In genomic region chr16:73464834-73465233, GRCh38 we compare ENCODE assay signal across 26 cellular contexts.
DNase-seq lines count a peak whose midpoint lies in the region; ATAC-seq, FAIRE-seq and TF ChIP-seq lines count a peak whose summit lies in the region.
"Had no signal": no experiment of that assay in that cellular context is flagged by ENCODE, and none has a peak within 500 bp of the region (broad histone marks: within the 10 kb centered on the region; RNA-seq: fewer than 3 reads in every experiment).

No MANE protein-coding gene starts in this region.

- H4K8ac ChIP-seq in IMR-90 (ENCODE audit: low read depth in 2 of 2, low read length in 2 of 2) (no peak overlapping the region), H1 (ENCODE audit: extremely low read depth, insufficient read depth, low read length) (no peak overlapping the region)

- no peak for DNase-seq in IMR-90
- DNase-seq in H1 (ENCODE audit: low read depth in 1 of 2, low spot score in 2 of 2) = no peak
- peak; percentile 66 for DNase-seq in kidney
- DNase-seq in osteocyte (ENCODE audit: extremely low spot score, unreplicated experiment) = peak; percentile 48
- DNase-seq in activated effector memory CD4-positive, alpha-beta T cell treated with anti-CD3 and anti-CD28 coated beads, Interleukin-2, amount 50 U/mL, for 16 hours = no peak
- DNase-seq in CD4-positive, alpha-beta memory T cell = no peak
- DNase-seq in GM10266 (ENCODE audit: extremely low spot score) = no peak
- DNase-seq: 8988T; ACHN; BE2C; C1 segment of cervical spinal cord; Caco-2; Calu3; CD4-positive, CD25-positive, alpha-beta regulatory T cell; CD8-positive, alpha-beta T cell; DMS79 treated with DMSO at 0.1 percent for 48 hours; GF-D8 had no signal

- H3K9me3 ChIP-seq in IMR-90 (ENCODE audit: control insufficient read depth, insufficient read depth, low read length) = peaks cover 4% of the 10 kb centered on the region; the same call in 1 of the 2 replicates
- H3K9me3 ChIP-seq in H1 (ENCODE audit: insufficient read depth in 2 of 2, low read depth in 1 of 2, low read length in 1 of 2) = no peaks in the 10 kb centered on the region
- H3K9me3 ChIP-seq in kidney (ENCODE audit: control insufficient read depth in 1 of 2, low read length in 2 of 2) = no peaks in the 10 kb centered on the region
- no peaks in the 10 kb centered on the region for H3K9me3 ChIP-seq in CD4-positive, alpha-beta memory T cell (ENCODE audit: control insufficient read depth in 1 of 2, low read length in 2 of 2)
- H3K9me3 ChIP-seq: BE2C, BLaER1, Caco-2 had no signal

- no peak overlapping the region for H3K27ac ChIP-seq in IMR-90 (ENCODE audit: insufficient read depth, low read length)
- H3K27ac ChIP-seq in H1 (ENCODE audit: low read depth, low read length) = no peak overlapping the region
- no peak overlapping the region for H3K27ac ChIP-seq in kidney (ENCODE audit: low read depth in 2 of 2, low read length in 2 of 2)
- H3K27ac ChIP-seq in CD4-positive, alpha-beta memory T cell (ENCODE audit: low read depth, low read length) = no peak overlapping the region
- H3K27ac ChIP-seq: BLaER1 had no signal

- TF ChIP-seq CTCF in IMR-90 (conservative IDR thresholded peaks at IDR 0.05; ENCODE audit: low read depth, low read length) = no peak
- no peak for TF ChIP-seq CTCF in H1 (IDR thresholded peaks at IDR 0.05; ENCODE audit: control extremely low read depth in 1 of 3, insufficient read depth in 1 of 3, low read depth in 1 of 3, low read length in 3 of 3)
- TF ChIP-seq CTCF in kidney (IDR thresholded peaks at IDR 0.05; ENCODE audit: borderline replicate concordance, extremely low read depth, insufficient read depth) = no peak
- no peak for TF ChIP-seq CTCF in osteocyte (IDR thresholded peaks at IDR 0.05)
- no peak for TF ChIP-seq CTCF in GM10266 (IDR thresholded peaks at IDR 0.05; ENCODE audit: control insufficient read depth, insufficient read depth, low read depth, missing control alignments)

- H3K27me3 ChIP-seq in IMR-90 (ENCODE audit: control insufficient read depth, insufficient read depth, low read length) = no peaks in the 10 kb centered on the region; the same call in 1 of the 2 replicates
- H3K27me3 ChIP-seq in H1 (replicated peaks in 1 of 4; ENCODE audit: control insufficient read depth in 3 of 4, extremely low read depth in 1 of 4, insufficient read depth in 3 of 4, low read length in 3 of 4) = no peaks in the 10 kb centered on the region
- H3K27me3 ChIP-seq in CD4-positive, alpha-beta memory T cell (ENCODE audit: insufficient read depth, low read length) = no peaks in the 10 kb centered on the region
- H3K27me3 ChIP-seq: BE2C, BLaER1 had no signal

- H2AK9ac ChIP-seq in IMR-90 (replicated peaks; ENCODE audit: low read depth, low read length, poor library complexity) = no peak overlapping the region

- intact Hi-C loops in IMR-90 (cut with micrococcal nuclease) (no loop called here), kidney (cut with DNase I) (no loop called here)
- intact Hi-C loops in CD4-positive, alpha-beta memory T cell (cut with micrococcal nuclease) = no loop called here

- H3K9ac ChIP-seq in IMR-90 (ENCODE audit: low read depth, low read length) (no peak overlapping the region), H1 (replicated peaks in 1 of 4; ENCODE audit: extremely low read depth in 1 of 4, low read depth in 3 of 4, low read length in 3 of 4) (no peak overlapping the region), kidney (ENCODE audit: low read length in 2 of 2) (no peak overlapping the region)
- H3K9ac ChIP-seq: BLaER1 had no signal

- no peaks in the 10 kb centered on the region for H3K79me2 ChIP-seq in H1 (ENCODE audit: control insufficient read depth in 1 of 2, insufficient read depth in 2 of 2, low read length in 2 of 2)

- no peak for TF ChIP-seq POLR2A in IMR-90 (IDR thresholded peaks at IDR 0.05; ENCODE audit: low read depth, low read length)
- TF ChIP-seq POLR2A in H1 (IDR thresholded peaks at IDR 0.05; ENCODE audit: control extremely low read depth in 1 of 2, low read depth in 2 of 2, low read length in 2 of 2) = no peak

- H2AFZ ChIP-seq in IMR-90 (replicated peaks; ENCODE audit: low read length, poor library complexity) (peak overlapping the region; percentile 41), H1 (ENCODE audit: low read length) (no peak overlapping the region)

- H3K23ac ChIP-seq in IMR-90 (ENCODE audit: low read depth, low read length) = no peak overlapping the region
- H3K23ac ChIP-seq in H1 (ENCODE audit: insufficient read length) = no peak overlapping the region

- H3K4me3 Mint-ChIP-seq in osteocyte (ENCODE audit: unreplicated experiment) = no peak overlapping the region
- H3K4me3 Mint-ChIP-seq in activated T-helper 17 cell treated with anti-CD3 and anti-CD28 coated beads, Interleukin-2, amount 50 U/mL, for 72 hours = no peak overlapping the region
- no peak overlapping the region for H3K4me3 Mint-ChIP-seq in CD4-positive, alpha-beta memory T cell
- H3K4me3 Mint-ChIP-seq: CD14-positive monocyte; CD4-positive, CD25-positive, alpha-beta regulatory T cell; CD8-positive, alpha-beta T cell had no signal

- no peak for ATAC-seq in IMR-90 (ENCODE audit: low read depth)
- no peak for ATAC-seq in activated T-helper 17 cell treated with anti-CD3 and anti-CD28 coated beads, Interleukin-2, amount 50 U/mL, for 72 hours (replicated peaks)
- ATAC-seq: CD8-positive, alpha-beta T cell; GM12878 had no signal

- H3K4me1 Mint-ChIP-seq in osteocyte (ENCODE audit: unreplicated experiment) = no peaks in the 10 kb centered on the region
- H3K4me1 Mint-ChIP-seq in activated T-helper 17 cell treated with anti-CD3 and anti-CD28 coated beads, Interleukin-2, amount 50 U/mL, for 72 hours = no peaks in the 10 kb centered on the region
- H3K4me1 Mint-ChIP-seq in CD4-positive, alpha-beta memory T cell = no peaks in the 10 kb centered on the region
- H3K4me1 Mint-ChIP-seq: CD14-positive monocyte; CD4-positive, CD25-positive, alpha-beta regulatory T cell had no signal

- H3K27ac Mint-ChIP-seq in osteocyte (ENCODE audit: unreplicated experiment) = no peak overlapping the region
- no peak overlapping the region for H3K27ac Mint-ChIP-seq in activated T-helper 17 cell treated with anti-CD3 and anti-CD28 coated beads, Interleukin-2, amount 50 U/mL, for 72 hours
- no peak overlapping the region for H3K27ac Mint-ChIP-seq in CD4-positive, alpha-beta memory T cell
- H3K27ac Mint-ChIP-seq: CD14-positive monocyte; CD8-positive, alpha-beta T cell had no signal

- FAIRE-seq in H1 (lab: Jason Lieb, UNC) (no peak), kidney (lab: Jason Lieb, UNC) (no peak)
- FAIRE-seq: A204.1, D721Med, G401.6, GM12878, GM12892, GM19239 had no signal

- dilution Hi-C loops in IMR-90 (cut with HindIII; ENCODE audit: low sequenced_read_pairs, unreplicated experiment) = no loop called here

- no peak for TF ChIP-seq EP300 in H1 (IDR thresholded peaks at IDR 0.05; ENCODE audit: borderline replicate concordance in 1 of 2, low read depth in 2 of 2, low read length in 2 of 2)

- peaks cover 13% of the 10 kb centered on the region for H3K27me3 Mint-ChIP-seq in osteocyte (ENCODE audit: unreplicated experiment)
- peaks cover 7% of the 10 kb centered on the region for H3K27me3 Mint-ChIP-seq in activated T-helper 17 cell treated with anti-CD3 and anti-CD28 coated beads, Interleukin-2, amount 50 U/mL, for 72 hours
- no peaks in the 10 kb centered on the region for H3K27me3 Mint-ChIP-seq in CD4-positive, alpha-beta memory T cell

- no peak overlapping the region for H3K14ac ChIP-seq in IMR-90 (replicated peaks; ENCODE audit: low read depth, low read length)
- H3K14ac ChIP-seq in H1 (ENCODE audit: insufficient read length) = no peak overlapping the region

- H4K5ac ChIP-seq in IMR-90 (ENCODE audit: low read depth, low read length) (no peak overlapping the region), H1 (ENCODE audit: insufficient read length, low read depth, low read length) (no peak overlapping the region)

- no peak overlapping the region for H2BK20ac ChIP-seq in IMR-90 (ENCODE audit: low read depth, low read length)
- no peak overlapping the region for H2BK20ac ChIP-seq in H1 (ENCODE audit: low read length)

- peaks cover 7% of the 10 kb centered on the region for H3K9me3 Mint-ChIP-seq in osteocyte (ENCODE audit: unreplicated experiment)
- H3K9me3 Mint-ChIP-seq in activated T-helper 17 cell treated with anti-CD3 and anti-CD28 coated beads, Interleukin-2, amount 50 U/mL, for 72 hours = no peaks in the 10 kb centered on the region
- peaks cover 0 to 17% (median 9%) of the 10 kb centered on the region in 8 donors for H3K9me3 Mint-ChIP-seq in CD4-positive, alpha-beta memory T cell

- no peaks in the 10 kb centered on the region for H3K79me1 ChIP-seq in IMR-90 (ENCODE audit: low read depth in 1 of 2, low read length in 2 of 2)
- H3K79me1 ChIP-seq in H1 (ENCODE audit: low read depth, low read length) = no peaks in the 10 kb centered on the region

- no peaks in the 10 kb centered on the region for H3K9me1 ChIP-seq in IMR-90 (ENCODE audit: insufficient read depth, low read length)

- H3K56ac ChIP-seq in IMR-90 (ENCODE audit: extremely low read depth, insufficient read depth, low read length) (no peak overlapping the region), H1 (replicated peaks; ENCODE audit: insufficient read length, low read depth, low read length) (no peak overlapping the region)

- H3K36me3 ChIP-seq in IMR-90 (ENCODE audit: control insufficient read depth, insufficient read depth, low read length) (no peaks in the 10 kb centered on the region), H1 (ENCODE audit: control insufficient read depth in 2 of 4, insufficient read depth in 4 of 4, low read length in 3 of 4) (no peaks in the 10 kb centered on the region), kidney (ENCODE audit: control insufficient read depth in 1 of 2, insufficient read depth in 2 of 2, low read length in 2 of 2) (no peaks in the 10 kb centered on the region)
- no peaks in the 10 kb centered on the region for H3K36me3 ChIP-seq in CD4-positive, alpha-beta memory T cell (ENCODE audit: insufficient read depth, low read length)
- H3K36me3 ChIP-seq: BE2C, BLaER1 had no signal

- WGBS in IMR-90 (ENCODE audit: extremely low coverage in 2 of 2, insufficient read length in 1 of 2), 2 experiments = 60% methylated on average over 1 of the region's 11 CpGs; no CpG with 5 or more reads in 1 of the 2 experiments
- WGBS in H1 (ENCODE audit: extremely low coverage in 1 of 2, insufficient coverage in 1 of 2, insufficient read length in 1 of 2, insufficient replicate concordance in 2 of 2, low coverage in 1 of 2, low lambda C conversion rate in 2 of 2, missing lambda C conversion rate in 1 of 2), 2 experiments = 84% methylated on average over 6 of the region's 11 CpGs; no CpG with 5 or more reads in 1 of the 2 experiments

- H4K91ac ChIP-seq in IMR-90 (ENCODE audit: insufficient read depth, low read depth, low read length) (no peak overlapping the region), H1 (replicated peaks; ENCODE audit: insufficient read length, low read length) (no peak overlapping the region)

- in situ Hi-C loops in IMR-90 (cut with MboI; ENCODE audit: low sequenced_read_pairs) = no loop called here

- no peak for TF ChIP-seq RAD21 in IMR-90 (IDR thresholded peaks at IDR 0.05; ENCODE audit: low read length)
- TF ChIP-seq RAD21 in H1 (IDR thresholded peaks at IDR 0.05 in 1 of 2, conservative IDR thresholded peaks at IDR 0.05 in 1 of 2; ENCODE audit: low read depth in 2 of 2, low read length in 2 of 2) = no peak

- no peak overlapping the region for H2BK120ac ChIP-seq in IMR-90 (ENCODE audit: low read depth, low read length)
- H2BK120ac ChIP-seq in H1 (replicated peaks; ENCODE audit: low read depth, low read length) = no peak overlapping the region

- H2BK5ac ChIP-seq in IMR-90 (ENCODE audit: low read depth, low read length, poor library complexity, severe bottlenecking) (no peak overlapping the region), H1 (ENCODE audit: low read depth, low read length) (no peak overlapping the region)

- POLR2A ChIA-PET in IMR-90 (lab: Charles Lee; ENCODE audit: unreplicated experiment) = no interaction called here
- POLR2A ChIA-PET in H1 (lab: Charles Lee; ENCODE audit: partially characterized antibody) = no interaction called here
- POLR2A ChIA-PET in CD4-positive, alpha-beta memory T cell (lab: Charles Lee; ENCODE audit: partially characterized antibody) = no interaction called here

- H4K20me1 ChIP-seq in IMR-90 (ENCODE audit: insufficient read depth, low read length) (no peaks in the 10 kb centered on the region), H1 (replicated peaks in 1 of 2; ENCODE audit: control insufficient read depth in 1 of 2, insufficient read depth in 2 of 2, low read length in 2 of 2) (no peaks in the 10 kb centered on the region)
- H4K20me1 ChIP-seq: BLaER1 had no signal

- no peak overlapping the region for H3K4me2 ChIP-seq in IMR-90 (ENCODE audit: low read depth, low read length)
- no peak overlapping the region for H3K4me2 ChIP-seq in H1 (ENCODE audit: insufficient read depth in 1 of 2, low read depth in 2 of 2, low read length in 2 of 2)
- H3K4me2 ChIP-seq: BLaER1 had no signal

- BruUV-seq in IMR-90 (replicated peaks; lab: Mats Ljungman, UMichigan) = no TSS peak

- H2AK5ac ChIP-seq in IMR-90 (ENCODE audit: low read depth, low read length) (no peak overlapping the region), H1 (ENCODE audit: low read depth, low read length) (no peak overlapping the region)

- H2BK15ac ChIP-seq in IMR-90 (ENCODE audit: low read depth, low read length) (no peak overlapping the region), H1 (ENCODE audit: low read length) (no peak overlapping the region)

- no peaks in the 10 kb centered on the region for H3K36me3 Mint-ChIP-seq in osteocyte (ENCODE audit: unreplicated experiment)
- H3K36me3 Mint-ChIP-seq in activated T-helper 17 cell treated with anti-CD3 and anti-CD28 coated beads, Interleukin-2, amount 50 U/mL, for 72 hours (ENCODE audit: low read depth) = no peaks in the 10 kb centered on the region
- no peaks in the 10 kb centered on the region for H3K36me3 Mint-ChIP-seq in CD4-positive, alpha-beta memory T cell
- H3K36me3 Mint-ChIP-seq: CD14-positive monocyte; CD4-positive, CD25-positive, alpha-beta regulatory T cell; CD8-positive, alpha-beta T cell had no signal

- no peak overlapping the region for H3K4ac ChIP-seq in IMR-90 (ENCODE audit: low read depth, low read length)
- peak overlapping the region; percentile 28 for H3K4ac ChIP-seq in H1 (replicated peaks; ENCODE audit: insufficient read length, low read depth, low read length)

- CTCF ChIA-PET in IMR-90 (lab: Yijun Ruan, JAX) (interaction anchor here (1.2 kb wide), 1 partner anchor 66 kb away, joined by 3 read pairs; no protein-coding TSS in a partner anchor), H1 (lab: Charles Lee; ENCODE audit: partially characterized antibody) (interaction anchor here (1.0 to 1.2 kb wide), 2 partner anchors 9 to 244 kb away, joined by 3 to 4 read pairs; no protein-coding TSS in a partner anchor)
- CTCF ChIA-PET in CD4-positive, alpha-beta memory T cell (lab: Charles Lee; ENCODE audit: partially characterized antibody) = no interaction called here

- H3K4me3 ChIP-seq in IMR-90 (ENCODE audit: insufficient read depth, low read depth, low read length) (no peak overlapping the region), H1 (ENCODE audit: extremely low read depth in 1 of 4, insufficient read depth in 2 of 4, low read depth in 3 of 4, low read length in 4 of 4) (no peak overlapping the region), kidney (ENCODE audit: low read length in 2 of 2) (no peak overlapping the region)
- H3K4me3 ChIP-seq in CD4-positive, alpha-beta memory T cell (ENCODE audit: low read length in 2 of 2) = no peak overlapping the region
- H3K4me3 ChIP-seq: BLaER1, GM12878 had no signal

- H3K23me2 ChIP-seq in H1 (ENCODE audit: low read depth, low read length) = no peaks in the 10 kb centered on the region

- H3K4me1 ChIP-seq in IMR-90 (ENCODE audit: control insufficient read depth, insufficient read depth, low read length) (no peaks in the 10 kb centered on the region), H1 (replicated peaks in 1 of 4; ENCODE audit: control insufficient read depth in 3 of 4, insufficient read depth in 4 of 4, low read length in 3 of 4) (peaks cover 0 to 2% (median 0%) of the 10 kb centered on the region in 4 experiments; a peak in 2 of 7 replicates), kidney (ENCODE audit: control insufficient read depth in 1 of 2, insufficient read depth in 1 of 2, low read depth in 1 of 2, low read length in 2 of 2) (no peaks in the 10 kb centered on the region)
- H3K4me1 ChIP-seq in CD4-positive, alpha-beta memory T cell (ENCODE audit: insufficient read depth, low read length) = no peaks in the 10 kb centered on the region
- H3K4me1 ChIP-seq: BE2C, BLaER1, Caco-2 had no signal

- no peak overlapping the region for H2BK12ac ChIP-seq in H1 (ENCODE audit: low read depth, low read length)

- H3K18ac ChIP-seq in IMR-90 (ENCODE audit: low read depth, low read length) = no peak overlapping the region
- H3K18ac ChIP-seq in H1 (ENCODE audit: extremely low read depth, low read length) = no peak overlapping the region

Comparison
In these comparisons a context has a peak if more than half of its experiments do, and no peak if none do; other contexts are left out.
1. DNase-seq: peak in kidney (single experiment) and osteocyte (single experiment); none in IMR-90 (single experiment), H1 (0 of 2), activated effector memory CD4-positive, alpha-beta T cell treated with anti-CD3 and anti-CD28 coated beads, Interleukin-2, amount 50 U/mL, for 16 hours (single experiment), CD4-positive, alpha-beta memory T cell (0 of 5) and GM10266 (single experiment).